31 cellular contexts compared by ENCODE assay signal in genomic region chr12:45276154-45276553, GRCh38.
"Had no signal": no experiment of that assay in that cellular context is flagged by ENCODE, and none has a peak within 500 bp of the region (broad histone marks: within the 10 kb centered on the region; RNA-seq: fewer than 3 reads in every experiment).

No MANE protein-coding gene starts in this region.

- H3K27me3 ChIP-seq: body of pancreas, MG63, Peyer's patch, SJSA1 had no signal

- H3K9me3 ChIP-seq: body of pancreas, MG63, Peyer's patch, SJSA1, SK-N-SH had no signal

- ATAC-seq: activated CD8-positive, alpha-beta T cell treated with anti-CD3 and anti-CD28 coated beads for 36 hours; activated T-cell treated with anti-CD3 and anti-CD28 coated beads, Interleukin-2, amount 50 U/mL, for 72 hours; activated T-helper 17 cell treated with anti-CD3 and anti-CD28 coated beads, Interleukin-2, amount 50 U/mL, for 72 hours; body of pancreas; PC-3 had no signal

- H3K4me2 ChIP-seq: SK-N-SH had no signal

- H3K27ac ChIP-seq: body of pancreas, Peyer's patch, SJSA1 had no signal

- H3K9ac ChIP-seq: SK-N-SH had no signal

- DNase-seq: activated CD4-positive, alpha-beta T cell treated with anti-CD3 and anti-CD28 coated beads, Interleukin-2, amount 10 ng/mL, durations not matched to agents 24 days and 14 days; activated CD4-positive, alpha-beta T cell treated with anti-CD3 and anti-CD28 coated beads, Interleukin-2, amount 50 U/mL, for 4 hours; activated CD8-positive, alpha-beta T cell treated with anti-CD3 and anti-CD28 coated beads for 36 hours; activated effector memory CD4-positive, alpha-beta T cell treated with anti-CD3 and anti-CD28 coated beads, Interleukin-2, amount 50 U/mL, for 16 hours; activated naive CD4-positive, alpha-beta T cell; activated naive CD4-positive, alpha-beta T cell treated with anti-CD3 and anti-CD28 coated beads, Interleukin-2, amount 50 U/mL, for 16 hours; activated naive CD8-positive, alpha-beta T cell treated with anti-CD3 and anti-CD28 coated beads for 36 hours; activated T-cell treated with anti-CD3 and anti-CD28 coated beads, Interleukin-2, amount 50 U/mL, for 1 hour; activated T-cell treated with anti-CD3 and anti-CD28 coated beads, Interleukin-2, amount 50 U/mL, for 72 hours; amygdala; body of pancreas; caudate nucleus; Kasumi-1; KG1; MG63; MV-4-11; NCI-H1092; NCI-H1436 treated with DMSO at 0.1 percent for 48 hours; NCI-H1694 treated with DMSO at 0.1 percent for 48 hours; NCI-H2029; NCI-H510A; NCI-H526; NCI-H748 treated with DMSO at 0.1 percent for 48 hours; NK-92 treated with Interleukin-12 subunit alpha and Interleukin-12 subunit beta, amount 100 ng/mL, for 24 hours; PC-3; Peyer's patch; RPMI8226; SHP77 treated with DMSO at 0.1 percent for 48 hours; SK-N-SH had no signal

- H3K9me2 ChIP-seq: SK-N-SH had no signal

- H3K4me3 ChIP-seq: body of pancreas, MG63, Peyer's patch, SJSA1 had no signal

- H3K36me3 ChIP-seq: MG63, Peyer's patch had no signal
